18 cellular contexts compared by ENCODE assay signal in genomic region chr6:144134737-144135136, GRCh38. TPM values are rescaled to one million over a fixed set of nuclear protein-coding genes. Genes with fewer than 3 reads are reported as not detected.
DNase-seq lines count a peak whose midpoint lies in the region; ATAC-seq and TF ChIP-seq lines count a peak whose summit lies in the region.
"Had no signal": no experiment of that assay in that cellular context is flagged by ENCODE, and none has a peak within 500 bp of the region (broad histone marks: within the 10 kb centered on the region; RNA-seq: fewer than 3 reads in every experiment).

No MANE protein-coding gene starts in this region.

- H4K20me1 ChIP-seq in mammary epithelial cell (ENCODE audit: insufficient read depth, low read length): no peaks in the 10 kb centered on the region
- H4K20me1 ChIP-seq in PC-3 (ENCODE audit: low read length): no peaks in the 10 kb centered on the region
- H4K20me1 ChIP-seq: BLaER1 treated with 17β-estradiol and CSF1 and Interleukin-3, amounts not matched to agents 10 nM and 100 nM had no signal

- no peak overlapping the region for H2AFZ ChIP-seq in mammary epithelial cell (ENCODE audit: low read depth, low read length)
- no peak overlapping the region for H2AFZ ChIP-seq in PC-3 (ENCODE audit: low read length)
- H2AFZ ChIP-seq: GM23248 had no signal

- POLR2A ChIA-PET in MCF 10A (lab: Yijun Ruan, JAX) (interaction anchor here (1.1 kb wide), 1 partner anchor 9 kb away, joined by 3 read pairs; no protein-coding TSS in a partner anchor), PC-3 (lab: Charles Lee; ENCODE audit: unreplicated experiment) (no interaction called here)

- TF ChIP-seq EP300 in transverse colon (IDR thresholded peaks at IDR 0.05; ENCODE audit: low read depth): no peak

- no peaks in the 10 kb centered on the region for H3K36me3 Mint-ChIP-seq in MCF 10A (ENCODE audit: insufficient read depth, unreplicated experiment)
- H3K36me3 Mint-ChIP-seq: CD8-positive, alpha-beta T cell had no signal

- no peak for TF ChIP-seq POLR2A in transverse colon (IDR thresholded peaks at IDR 0.05)

- H3K27ac Mint-ChIP-seq in MCF 10A (ENCODE audit: low read depth, unreplicated experiment): no peak overlapping the region
- H3K27ac Mint-ChIP-seq: B cell; CD8-positive, alpha-beta T cell had no signal

- 51% methylated on average over 2 of the region's 2 CpGs for WGBS in mammary epithelial cell (ENCODE audit: low coverage, missing lambda C conversion rate)
- 67 to 70% methylated on average over 2 of the region's 2 CpGs for WGBS in transverse colon (ENCODE audit: low coverage in 1 of 2), 2 donors

- TF ChIP-seq CTCF in MCF 10A (IDR thresholded peaks at IDR 0.05; ENCODE audit: unreplicated experiment) (no peak), mammary epithelial cell (conservative IDR thresholded peaks at IDR 0.05 in 1 of 2, IDR thresholded peaks at IDR 0.05 in 1 of 2; ENCODE audit: extremely low read depth in 1 of 2, insufficient read depth in 1 of 2, low read depth in 1 of 2, low read length in 2 of 2) (no peak), PC-3 (conservative IDR thresholded peaks at IDR 0.05; ENCODE audit: low read depth, low read length) (no peak), fibroblast of the aortic adventitia (IDR thresholded peaks at IDR 0.05; ENCODE audit: insufficient read depth, low read length) (no peak), transverse colon (IDR thresholded peaks at IDR 0.05) (no peak)

- H3K4me3 Mint-ChIP-seq in MCF 10A (ENCODE audit: unreplicated experiment): no peak overlapping the region
- H3K4me3 Mint-ChIP-seq: B cell; CD8-positive, alpha-beta T cell had no signal

- dilution Hi-C loops in mammary epithelial cell (cut with HindIII; ENCODE audit: low sequenced_read_pairs): no loop called here

- no peaks in the 10 kb centered on the region for H3F3A ChIP-seq in PC-3 (ENCODE audit: low read length, unreplicated experiment)

- H3K27me3 Mint-ChIP-seq in MCF 10A (ENCODE audit: insufficient read depth, unreplicated experiment): no peaks in the 10 kb centered on the region

- no peaks in the 10 kb centered on the region for H3K27me3 ChIP-seq in mammary epithelial cell (ENCODE audit: insufficient read depth, low read length)
- no peaks in the 10 kb centered on the region for H3K27me3 ChIP-seq in PC-3 (ENCODE audit: low read length)
- no peaks in the 10 kb centered on the region for H3K27me3 ChIP-seq in transverse colon
- H3K27me3 ChIP-seq: BLaER1 treated with 17β-estradiol and CSF1 and Interleukin-3, amounts not matched to agents 10 nM and 100 nM had no signal

- no peak overlapping the region for H3K27ac ChIP-seq in mammary epithelial cell (ENCODE audit: insufficient read depth, low read depth, low read length)
- H3K27ac ChIP-seq in PC-3 (ENCODE audit: low read length): peak overlapping the region; percentile 23; the same call in 1 of the 2 replicates
- no peak overlapping the region for H3K27ac ChIP-seq in transverse colon
- H3K27ac ChIP-seq: BLaER1 treated with 17β-estradiol and CSF1 and Interleukin-3, amounts not matched to agents 10 nM and 100 nM; GM23248 had no signal

- H3K4me1 ChIP-seq in mammary epithelial cell (ENCODE audit: insufficient read depth, low read length) (peaks cover 8% of the 10 kb centered on the region), PC-3 (ENCODE audit: insufficient read depth, low read length) (peaks cover 6% of the 10 kb centered on the region), transverse colon (no peaks in the 10 kb centered on the region)
- H3K4me1 ChIP-seq: BLaER1 treated with 17β-estradiol and CSF1 and Interleukin-3, amounts not matched to agents 10 nM and 100 nM; HAP-1 had no signal

- H3K4me3 ChIP-seq in mammary epithelial cell (replicated peaks in 1 of 3; ENCODE audit: insufficient read depth in 1 of 3, low read depth in 2 of 3, low read length in 3 of 3) (no peak overlapping the region), PC-3 (ENCODE audit: low read length) (no peak overlapping the region), fibroblast of the aortic adventitia (ENCODE audit: low read depth, low read length) (no peak overlapping the region), transverse colon (no peak overlapping the region)
- H3K4me3 ChIP-seq: BLaER1 treated with 17β-estradiol and CSF1 and Interleukin-3, amounts not matched to agents 10 nM and 100 nM; GM23248; HAP-1 had no signal

- H3K4me1 Mint-ChIP-seq in MCF 10A (ENCODE audit: insufficient read depth, unreplicated experiment): peaks cover 18% of the 10 kb centered on the region

- H3K4me2 ChIP-seq in mammary epithelial cell (ENCODE audit: insufficient read depth, low read depth, low read length): no peak overlapping the region
- no peak overlapping the region for H3K4me2 ChIP-seq in PC-3 (ENCODE audit: low read length)
- H3K4me2 ChIP-seq: BLaER1 treated with 17β-estradiol and CSF1 and Interleukin-3, amounts not matched to agents 10 nM and 100 nM had no signal

- BruUV-seq in MCF 10A (replicated peaks; lab: Mats Ljungman, UMichigan) (no TSS peak), mammary epithelial cell (replicated peaks; lab: Mats Ljungman, UMichigan) (no TSS peak), PC-3 (replicated peaks; lab: Mats Ljungman, UMichigan) (no TSS peak)

- no peaks in the 10 kb centered on the region for H3K9me3 ChIP-seq in mammary epithelial cell (replicated peaks; ENCODE audit: insufficient read depth, low read length)
- no peaks in the 10 kb centered on the region for H3K9me3 ChIP-seq in PC-3 (ENCODE audit: low read length)
- H3K9me3 ChIP-seq in transverse colon: no peaks in the 10 kb centered on the region
- H3K9me3 ChIP-seq: BLaER1 treated with 17β-estradiol and CSF1 and Interleukin-3, amounts not matched to agents 10 nM and 100 nM; HAP-1 had no signal

- no peaks in the 10 kb centered on the region for H3K79me2 ChIP-seq in mammary epithelial cell (ENCODE audit: insufficient read depth, low read length)
- H3K79me2 ChIP-seq in PC-3 (ENCODE audit: low read length): no peaks in the 10 kb centered on the region

- no peak for ATAC-seq in PC-3
- no peak for ATAC-seq in GM19328 (IDR thresholded peaks at IDR 0.05; ENCODE audit: unreplicated experiment)
- ATAC-seq: CD8-positive, alpha-beta T cell had no signal

- no peaks in the 10 kb centered on the region for H3K9me2 ChIP-seq in PC-3 (replicated peaks; ENCODE audit: low read length)

- DNase-seq in MCF 10A (ENCODE audit: unreplicated experiment) (peak; percentile 9), mammary epithelial cell (no peak), PC-3 (peak; percentile 21), fibroblast of the aortic adventitia (ENCODE audit: low read depth) (peak; percentile 16), NCI-H1694 treated with DMSO at 0.1 percent for 48 hours (lab: John Stamatoyannopoulos, UW) (no peak), transverse colon (no peak)
- DNase-seq: 8988T; Calu3; CD8-positive, alpha-beta T cell; DMS79 treated with DMSO at 0.1 percent for 48 hours; GF-D8 had no signal

- CTCF ChIA-PET in MCF 10A (lab: Yijun Ruan, JAX) (no interaction called here), mammary epithelial cell (lab: Charles Lee; ENCODE audit: low non-redundant PET) (no interaction called here), PC-3 (lab: Charles Lee) (no interaction called here)

- H3K36me3 ChIP-seq in mammary epithelial cell (ENCODE audit: insufficient read depth, low read length) (no peaks in the 10 kb centered on the region), PC-3 (ENCODE audit: low read depth, low read length) (no peaks in the 10 kb centered on the region), transverse colon (no peaks in the 10 kb centered on the region)
- H3K36me3 ChIP-seq: BLaER1 treated with 17β-estradiol and CSF1 and Interleukin-3, amounts not matched to agents 10 nM and 100 nM; HAP-1 had no signal

- intact Hi-C loops in MCF 10A (cut with micrococcal nuclease): no loop called here
- intact Hi-C loops in mammary epithelial cell (cut with micrococcal nuclease): no loop called here
- intact Hi-C loops in PC-3 (cut with micrococcal nuclease): no loop called here
- intact Hi-C loops in transverse colon (cut with DNase I; ENCODE audit: low total_unique reads): no loop called here

- peaks cover 8% of the 10 kb centered on the region for H3K9me3 Mint-ChIP-seq in MCF 10A (ENCODE audit: unreplicated experiment)
- H3K9me3 Mint-ChIP-seq: CD8-positive, alpha-beta T cell had no signal

- in situ Hi-C loops in mammary epithelial cell (cut with MboI; ENCODE audit: low sequenced_read_pairs in 2 of 2): no loop called here
- in situ Hi-C loops in transverse colon (cut with MboI; ENCODE audit: low pct_ligation_motif_present in 1 of 4, low pct_unique_long_range_greater_than_20kb in 1 of 4, low sequenced_read_pairs in 3 of 4): no loop called here

- H3K9ac ChIP-seq in mammary epithelial cell (ENCODE audit: insufficient read depth, low read length) (no peak overlapping the region), PC-3 (ENCODE audit: low read length) (no peak overlapping the region)
- H3K9ac ChIP-seq: BLaER1 treated with 17β-estradiol and CSF1 and Interleukin-3, amounts not matched to agents 10 nM and 100 nM; GM23248 had no signal

RNA-seq across cellular contexts. Expression of gene STX11, which starts 15.6 kb away (rescaled TPM):
- 1.1 and 2.1 TPM in 2 replicates for total RNA-seq in MCF 10A (2022)
- total RNA-seq in mammary epithelial cell: 1 to 10 TPM in 1 of 2 donors, under 1 TPM in 1; 0.71 to 1.2 TPM
- 1.0 TPM for polyA plus RNA-seq in mammary epithelial cell
- not detected for polyA minus RNA-seq in mammary epithelial cell
- 1.2 and 1.5 TPM in 2 replicates for total RNA-seq in PC-3 (2014; rRNA removed)
- total RNA-seq in fibroblast of the aortic adventitia (ENCODE audit: low replicate concordance): 0.16 and 3.5 TPM in 2 replicates
- total RNA-seq in transverse colon: 1 to 10 TPM in 3 of 4 donors, not detected in 1; 1.8 to 3.0 (median 2.3) TPM
- total RNA-seq: H4, HT-29 had no signal

RNA-seq across cellular contexts. Expression of gene SF3B5, which starts 39.4 kb away (rescaled TPM):
- 211 and 298 TPM in 2 replicates for total RNA-seq in MCF 10A (2022)
- 100 to 1,000 TPM in 1 of 2 donors, 10 to 100 TPM in 1; 81.9 to 132 TPM for total RNA-seq in mammary epithelial cell
- 362 TPM for polyA plus RNA-seq in mammary epithelial cell
- 224 TPM for polyA minus RNA-seq in mammary epithelial cell
- 124 and 139 TPM in 2 replicates for total RNA-seq in PC-3 (2014; rRNA removed)
- 14.8 and 115 TPM in 2 replicates for total RNA-seq in fibroblast of the aortic adventitia (ENCODE audit: low replicate concordance)
- 100 to 1,000 TPM in 2 of 4 donors, 10 to 100 TPM in 2; 60.2 to 187 (median 101) TPM for total RNA-seq in transverse colon

Comparison
In these comparisons a context has a peak if more than half of its experiments do, and no peak if none do; other contexts are left out.
1. DNase-seq: peak in MCF 10A (single experiment), PC-3 (single experiment) and fibroblast of the aortic adventitia (single experiment); none in mammary epithelial cell (single experiment), NCI-H1694 treated with DMSO at 0.1 percent for 48 hours (single experiment) and transverse colon (single experiment).